In genomic region chr12:31021809-31022492, GRCh38 we compare ENCODE assay signal across 21 cellular contexts. TPM values are rescaled to one million over a fixed set of nuclear protein-coding genes. Genes with fewer than 3 reads are reported as not detected.
A peak's percentile ranks its signal among the peaks of the same experiment; 100 is the strongest.
DNase-seq lines count a peak whose midpoint lies in the region; ATAC-seq and TF ChIP-seq lines count a peak whose summit lies in the region.
"Had no signal": no experiment of that assay in that cellular context is flagged by ENCODE, and none has a peak within 500 bp of the region (broad histone marks: within the 10 kb centered on the region; RNA-seq: fewer than 3 reads in every experiment).

No MANE protein-coding gene starts in this region.

- TF ChIP-seq CTCF in WERI-Rb-1 (IDR thresholded peaks at IDR 0.05; ENCODE audit: low read depth, low read length) = 0 out of 2 replicates have a peak, but pooled peaks have one; percentile 11
- no peak for TF ChIP-seq CTCF in PC-9 (conservative IDR thresholded peaks at IDR 0.05)
- no peak for TF ChIP-seq CTCF in gastroesophageal sphincter (IDR thresholded peaks at IDR 0.05)

- no TSS peak for BruUV-seq in PC-9 (replicated peaks; lab: Mats Ljungman, UMichigan)

- H3K36me3 ChIP-seq in WERI-Rb-1 (no peaks in the 10 kb centered on the region), PC-9 (ENCODE audit: low read depth) (no peaks in the 10 kb centered on the region), gastroesophageal sphincter (no peaks in the 10 kb centered on the region)
- H3K36me3 ChIP-seq: breast epithelium, esophagus squamous epithelium, transverse colon had no signal

- H3K4me3 ChIP-seq in WERI-Rb-1 (ENCODE audit: low read depth, low read length) (no peak overlapping the region), PC-9 (no peak overlapping the region), gastroesophageal sphincter (no peak overlapping the region)
- H3K4me3 ChIP-seq: breast epithelium, esophagus squamous epithelium, SK-N-MC, transverse colon had no signal

- H3K9me3 ChIP-seq in WERI-Rb-1 (ENCODE audit: severe bottlenecking) (peaks cover 3% of the 10 kb centered on the region), PC-9 (ENCODE audit: insufficient read depth, low read depth) (peaks cover 14% of the 10 kb centered on the region), gastroesophageal sphincter (no peaks in the 10 kb centered on the region)
- H3K9me3 ChIP-seq: breast epithelium, esophagus squamous epithelium, transverse colon had no signal

- no peak overlapping the region for H3K4me2 ChIP-seq in PC-9

- peaks cover 15% of the 10 kb centered on the region for H3K4me1 ChIP-seq in PC-9 (replicated peaks; ENCODE audit: insufficient read depth)
- H3K4me1 ChIP-seq in gastroesophageal sphincter = no peaks in the 10 kb centered on the region
- H3K4me1 ChIP-seq: breast epithelium, esophagus squamous epithelium, transverse colon had no signal

- POLR2A ChIA-PET in PC-9 (lab: Charles Lee; ENCODE audit: unreplicated experiment) = interaction anchor here (0.6 to 0.7 kb wide), 3 partner anchors 96 to 1641 kb away, joined by 5 to 14 read pairs (median 5); partner anchors contain the start of gene ERGIC2

- TF ChIP-seq RAD21 in Ishikawa (IDR thresholded peaks at IDR 0.05; ENCODE audit: low read depth) = 0 out of 2 replicates have a peak, but pooled peaks have one; percentile 15

- in situ Hi-C loops in ACHN (cut with HindIII; ENCODE audit: low pct_ligation_motif_present, low pct_unique_long_range_greater_than_20kb, low sequenced_read_pairs) = no loop called here

- CTCF ChIA-PET in PC-9 (lab: Charles Lee) = no interaction called here

- ATAC-seq in gastroesophageal sphincter = no peak
- ATAC-seq: sciatic nerve had no signal

- H3K27ac ChIP-seq in WERI-Rb-1 = no peak overlapping the region
- no peak overlapping the region for H3K27ac ChIP-seq in PC-9
- H3K27ac ChIP-seq in gastroesophageal sphincter = no peak overlapping the region
- H3K27ac ChIP-seq: breast epithelium, esophagus squamous epithelium, SK-N-MC, transverse colon had no signal

- no peak for TF ChIP-seq POLR2A in gastroesophageal sphincter (IDR thresholded peaks at IDR 0.05)

- H2AFZ ChIP-seq in PC-9 = no peak overlapping the region

- no peaks in the 10 kb centered on the region for H3K27me3 ChIP-seq in WERI-Rb-1 (ENCODE audit: insufficient read depth, low read depth, severe bottlenecking)
- H3K27me3 ChIP-seq in PC-9 (ENCODE audit: insufficient read depth, low read depth) = no peaks in the 10 kb centered on the region
- no peaks in the 10 kb centered on the region for H3K27me3 ChIP-seq in gastroesophageal sphincter
- H3K27me3 ChIP-seq: breast epithelium, transverse colon had no signal

- H3F3A ChIP-seq in PC-9 (ENCODE audit: insufficient read depth, low read depth) = peaks cover 24% of the 10 kb centered on the region; the same call in 1 of the 2 replicates

- TF ChIP-seq EP300 in Ishikawa (IDR thresholded peaks at IDR 0.05; ENCODE audit: borderline replicate concordance) = no peak
- TF ChIP-seq EP300 in gastroesophageal sphincter (IDR thresholded peaks at IDR 0.05) = no peak

- no peaks in the 10 kb centered on the region for H3K79me2 ChIP-seq in PC-9 (ENCODE audit: low read depth)

- 68% methylated on average over 4 of the region's 4 CpGs for WGBS in gastroesophageal sphincter (ENCODE audit: low coverage in 1 of 2), 2 donors

- H4K20me1 ChIP-seq in PC-9 (ENCODE audit: insufficient read depth) = no peaks in the 10 kb centered on the region

- DNase-seq in ACHN (peak; percentile 22), WERI-Rb-1 (no peak), glomerular visceral epithelial cell (ENCODE audit: extremely low spot score) (peak; percentile 28), EL (no peak), cerebellar nuclear complex (lab: John Stamatoyannopoulos, UW) (no peak), PC-9 (no peak)
- DNase-seq: activated CD4-positive, alpha-beta T cell treated with anti-CD3 and anti-CD28 coated beads for 1 hour; esophagus squamous epithelium; GDM1; Kasumi-1; mammary epithelial cell; NCI-H1436; NCI-H510A; stimulated activated CD4-positive, alpha-beta T cell treated with anti-CD3 and anti-CD28 coated beads, Interleukin-1b, Interleukin-23, amount 100 ng/mL, for 48 hours; T-helper 9 cell; transverse colon had no signal

- intact Hi-C loops in PC-9 (cut with micrococcal nuclease; ENCODE audit: unreplicated experiment) = no loop called here

- H3K9me2 ChIP-seq in PC-9 (ENCODE audit: insufficient read depth) = no peaks in the 10 kb centered on the region

TF ChIP-seq in Ishikawa, 13 proteins besides CTCF, POLR2A, EP300 and RAD21:
- TF ChIP-seq TEAD4 (IDR thresholded peaks at IDR 0.05) (no peak), USF1 (IDR thresholded peaks at IDR 0.05) (no peak), EGR1 (IDR thresholded peaks at IDR 0.05) (no peak), REST (IDR thresholded peaks at IDR 0.05; ENCODE audit: low read depth) (no peak), YY1 (IDR thresholded peaks at IDR 0.05; ENCODE audit: low read depth) (no peak), CEBPB (IDR thresholded peaks at IDR 0.05) (no peak), NFIC (IDR thresholded peaks at IDR 0.05) (no peak), CREB1 (IDR thresholded peaks at IDR 0.05; ENCODE audit: low read depth) (no peak), FOXM1 (IDR thresholded peaks at IDR 0.05; ENCODE audit: borderline replicate concordance, low read depth) (no peak), MAX (IDR thresholded peaks at IDR 0.05) (no peak), TCF12 (IDR thresholded peaks at IDR 0.05; ENCODE audit: low read depth) (no peak), TAF1 (IDR thresholded peaks at IDR 0.05; ENCODE audit: low read depth) (no peak), ZBTB7A (IDR thresholded peaks at IDR 0.05; ENCODE audit: low read depth) (no peak)
TF ChIP-seq in Ishikawa: peak in this region for 0.

RNA-seq across cellular contexts. Expression of gene DDX11, which starts 51.7 kb away (rescaled TPM):
- total RNA-seq in PC-9 (2021) (191 and 196 TPM in 2 replicates), gastroesophageal sphincter (10 to 100 TPM in 2 of 4 donors, 1 to 10 TPM in 2; 3.6 to 25.5 (median 12.1) TPM)

Comparison
In these comparisons a context has a peak if more than half of its experiments do, and no peak if none do; other contexts are left out.
1. DNase-seq: peak in ACHN (single experiment) and glomerular visceral epithelial cell (single experiment); none in WERI-Rb-1 (single experiment), EL (single experiment), cerebellar nuclear complex (0 of 2) and PC-9 (0 of 2).